ENCODE assay signal across 8 cellular contexts in the genomic region with DNA sequence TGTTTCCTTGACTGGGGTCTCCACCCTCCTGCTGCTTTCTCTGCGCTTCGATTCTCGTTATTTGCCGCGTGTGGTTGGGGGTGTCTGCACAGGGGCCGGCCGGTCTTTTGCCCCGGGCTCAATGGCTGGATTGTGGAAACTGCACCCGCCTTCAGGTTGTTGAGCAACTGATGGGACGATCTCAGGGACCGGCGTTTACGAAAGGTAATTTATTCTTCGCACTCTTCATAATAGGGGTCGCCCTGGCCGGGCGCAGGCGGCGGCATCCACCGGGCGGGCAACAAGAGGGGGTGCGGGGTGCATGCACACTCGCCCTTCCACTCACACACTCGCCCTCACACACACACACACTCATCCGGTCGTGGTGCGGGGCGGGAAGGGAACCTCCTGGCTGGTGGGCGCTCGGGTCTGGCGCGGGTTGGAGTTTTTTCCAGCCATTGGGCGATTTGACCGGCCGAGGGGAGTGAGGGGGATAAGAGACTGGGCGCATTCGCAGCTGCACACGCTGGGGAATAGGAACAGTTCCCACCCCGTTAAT. TPM values are rescaled to one million over a fixed set of nuclear protein-coding genes. Genes with fewer than 3 reads are reported as not detected.
A peak's percentile ranks its signal among the peaks of the same experiment; 100 is the strongest.
DNase-seq lines count a peak whose midpoint lies in the region; ATAC-seq and TF ChIP-seq lines count a peak whose summit lies in the region.

No MANE protein-coding gene starts in this region.

- no peak for TF ChIP-seq CTCF in HL-60 (IDR thresholded peaks at IDR 0.05; ENCODE audit: insufficient read depth, low read length)
- TF ChIP-seq CTCF in ascending aorta (IDR thresholded peaks at IDR 0.05), result no peak

- H3K27ac ChIP-seq in HL-60 (replicated peaks) (no peak overlapping the region), ascending aorta (peak overlapping the region; percentile 68 to 72), skeletal muscle tissue (ENCODE audit: low read depth, low read length) (no peak overlapping the region)

- H3K4me3 ChIP-seq in HL-60 (replicated peaks; ENCODE audit: insufficient read depth, low read length) (peak overlapping the region; percentile 43), ascending aorta (peak overlapping the region; percentile 83 to 88), iPS-11a (ENCODE audit: low read depth, low read length) (peak overlapping the region; percentile 72), skeletal muscle tissue (ENCODE audit: low read length in 3 of 3) (peak overlapping the region; percentile 58 to 61 (median 60))

- peak overlapping the region in 2 of 3 donors; percentile 23 to 40 for H3K9ac ChIP-seq in skeletal muscle tissue (ENCODE audit: low read depth in 1 of 3, low read length in 3 of 3)

- H3K4me1 ChIP-seq in ascending aorta (no peaks in the 10 kb centered on the region), skeletal muscle tissue (ENCODE audit: control insufficient read depth in 3 of 3, insufficient read depth in 3 of 3, low read length in 3 of 3) (peaks cover 0 to 15% (median 2%) of the 10 kb centered on the region in 3 donors)

- intact Hi-C loops in ascending aorta (cut with DNase I), result loop anchor here (5.0 kb wide), 2 partner anchors 76 to 311 kb away; no protein-coding TSS in a partner anchor

- no peak for ATAC-seq in HG03571 (IDR thresholded peaks at IDR 0.05; ENCODE audit: unreplicated experiment)

- DNase-seq in HL-60 (ENCODE audit: low read depth in 1 of 2, low spot score in 1 of 2) (no peak), ascending aorta (ENCODE audit: low spot score in 2 of 2) (no peak), HPDE6-E6E7 (ENCODE audit: extremely low spot score) (no peak), UCSD-AML1 (lab: John Stamatoyannopoulos, UW; ENCODE audit: unreplicated experiment) (no peak)
- DNase-seq in NK-92 treated with Interleukin-12 subunit alpha and Interleukin-12 subunit beta, amount 100 ng/mL, for 24 hours (lab: John Stamatoyannopoulos, UW), result no peak

- H3K27me3 ChIP-seq in HL-60 (ENCODE audit: insufficient read depth, poor library complexity, severe bottlenecking) (peaks cover 44% of the 10 kb centered on the region), ascending aorta (no peaks in the 10 kb centered on the region), skeletal muscle tissue (ENCODE audit: control insufficient read depth in 3 of 3, insufficient read depth in 3 of 3, low read length in 3 of 3) (peaks cover 27 to 28% (median 28%) of the 10 kb centered on the region in 3 donors)

- H3K36me3 ChIP-seq in ascending aorta, result no peaks in the 10 kb centered on the region
- no peaks in the 10 kb centered on the region for H3K36me3 ChIP-seq in skeletal muscle tissue (ENCODE audit: control insufficient read depth in 3 of 3, insufficient read depth in 3 of 3, low read length in 3 of 3)

- no peaks in the 10 kb centered on the region for H3K9me3 ChIP-seq in ascending aorta
- H3K9me3 ChIP-seq in skeletal muscle tissue (ENCODE audit: control insufficient read depth in 3 of 3, low read length in 3 of 3), result no peaks in the 10 kb centered on the region

RNA-seq across cellular contexts. Expression of a gene that starts 1.5 kb away (rescaled TPM):
- 22.2 TPM for total RNA-seq in ascending aorta
- 59.0 TPM for total RNA-seq in skeletal muscle tissue

Comparison
In these comparisons a context has a peak if more than half of its experiments do, and no peak if none do; other contexts are left out.
1. H3K27ac ChIP-seq: peak in ascending aorta (2 of 2); none in HL-60 (single experiment) and skeletal muscle tissue (single experiment).
2. Peak in every context shown above with its lines, with median percentiles within 50 percentile points of each other: H3K4me3 ChIP-seq.